ENCODE assay signal across 26 cellular contexts in the genomic region with DNA sequence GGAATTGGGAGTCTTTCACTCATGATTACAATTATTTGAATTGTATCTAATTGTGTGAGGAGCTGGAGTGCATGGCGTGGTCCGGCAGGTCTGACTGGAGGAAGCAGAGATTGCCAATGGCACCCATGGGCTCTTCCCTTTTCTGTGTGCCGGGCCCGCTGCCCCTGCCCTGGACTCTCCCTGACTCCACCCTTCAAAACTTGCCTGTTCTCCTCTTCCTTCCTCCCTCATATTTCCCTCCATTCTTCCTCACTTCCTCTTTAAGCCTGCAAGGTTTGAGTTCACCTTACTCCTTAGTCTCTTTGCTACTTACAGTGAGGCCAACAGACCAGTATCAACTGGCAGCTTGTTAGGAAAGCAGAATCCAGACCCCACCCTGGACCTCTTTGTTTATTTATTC. TPM values are rescaled to one million over a fixed set of nuclear protein-coding genes. Genes with fewer than 3 reads are reported as not detected.
A peak's percentile ranks its signal among the peaks of the same experiment; 100 is the strongest.
DNase-seq lines count a peak whose midpoint lies in the region; ATAC-seq, FAIRE-seq and TF ChIP-seq lines count a peak whose summit lies in the region.
"Had no signal": no experiment of that assay in that cellular context is flagged by ENCODE, and none has a peak within 500 bp of the region (broad histone marks: within the 10 kb centered on the region; RNA-seq: fewer than 3 reads in every experiment).

No MANE protein-coding gene starts in this region.

- no peak overlapping the region for H2AFZ ChIP-seq in HepG2 (ENCODE audit: low read length)

- in situ Hi-C loops in KBM-7 (cut with MboI; ENCODE audit: low pct_unique_long_range_greater_than_20kb, low sequenced_read_pairs) (no loop called here), HepG2 (cut with HindIII; ENCODE audit: extremely low pct_ligation_motif_present, low pct_unique_long_range_greater_than_20kb) (loop anchor here (10.0 kb wide), 1 partner anchor 125 kb away; no protein-coding TSS in a partner anchor)

- H3K36me3 ChIP-seq in HepG2 (replicated peaks in 1 of 2; ENCODE audit: control insufficient read depth in 1 of 2, insufficient read depth in 2 of 2, low read length in 2 of 2): no peaks in the 10 kb centered on the region
- H3K36me3 ChIP-seq: SJSA1, stomach, tibial nerve had no signal

- TF ChIP-seq RAD21 in HepG2 (CRISPR knock-in tag; IDR thresholded peaks at IDR 0.05): no peak

- H3K9me3 ChIP-seq in HepG2 (ENCODE audit: low read length): peaks cover 13% of the 10 kb centered on the region

- TF ChIP-seq CTCF in osteocyte (IDR thresholded peaks at IDR 0.05) (no peak), HepG2 (CRISPR knock-in tag; IDR thresholded peaks at IDR 0.05) (no peak)

- H3K36me3 Mint-ChIP-seq in osteocyte (ENCODE audit: unreplicated experiment): peaks cover 8% of the 10 kb centered on the region
- H3K36me3 Mint-ChIP-seq: memory B cell had no signal

- H3K79me2 ChIP-seq in HepG2 (ENCODE audit: insufficient read depth, low read length): no peaks in the 10 kb centered on the region

- peaks cover 18% of the 10 kb centered on the region for H3K4me1 Mint-ChIP-seq in osteocyte (ENCODE audit: unreplicated experiment)

- no peak for TF ChIP-seq POLR2A in HepG2 (IDR thresholded peaks at IDR 0.05; ENCODE audit: insufficient read depth in 1 of 2, low read depth in 2 of 2, low read length in 2 of 2)

- CTCF ChIA-PET in HepG2 (lab: Yijun Ruan, JAX; ENCODE audit: low intra/inter-chr PET ratio, low total read pairs): no interaction called here

- no TSS peak for BruUV-seq in HepG2 (replicated peaks; lab: Mats Ljungman, UMichigan)

- peaks cover 32% of the 10 kb centered on the region for H3K4me1 ChIP-seq in HepG2 (ENCODE audit: insufficient read depth, low read length)

- no peak for FAIRE-seq in HepG2 (lab: Jason Lieb, UNC)
- FAIRE-seq: keratinocyte had no signal

- TF ChIP-seq EP300 in HepG2 (IDR thresholded peaks at IDR 0.05; ENCODE audit: low read depth in 2 of 2, low read length in 2 of 2): no peak
- no peak for TF ChIP-seq EP300 in HepG2 (CRISPR knock-in tag; IDR thresholded peaks at IDR 0.05; ENCODE audit: borderline replicate concordance)

- no peak for ATAC-seq in GM21825 (IDR thresholded peaks at IDR 0.05; ENCODE audit: unreplicated experiment)
- no peak for ATAC-seq in HG03439 (IDR thresholded peaks at IDR 0.05; ENCODE audit: unreplicated experiment)
- no peak for ATAC-seq in HepG2
- ATAC-seq: activated naive CD4-positive, alpha-beta T cell treated with anti-CD3 and anti-CD28 coated beads, Interleukin-2, amount 50 U/mL, for 72 hours; CD8-positive, alpha-beta T cell had no signal

- POLR2A ChIA-PET in HepG2 (lab: Yijun Ruan, JAX): no interaction called here

- H3K27me3 ChIP-seq in HepG2 (ENCODE audit: control insufficient read depth in 1 of 2, insufficient read depth in 2 of 2, low read length in 2 of 2): no peaks in the 10 kb centered on the region
- H3K27me3 ChIP-seq: SJSA1, stomach, tibial nerve had no signal

- H3K27me3 Mint-ChIP-seq in osteocyte (ENCODE audit: unreplicated experiment): peaks cover 9% of the 10 kb centered on the region

- peak overlapping the region; percentile 29 for H3K27ac Mint-ChIP-seq in osteocyte (ENCODE audit: unreplicated experiment)
- H3K27ac Mint-ChIP-seq: activated CD4-positive, alpha-beta T cell treated with anti-CD3 and anti-CD28 coated beads, Interleukin-2, amount 10 ng/mL, durations not matched to agents 7 days and 5 days; activated naive CD4-positive, alpha-beta T cell treated with anti-CD3 and anti-CD28 coated beads, Interleukin-2, amount 50 U/mL, for 72 hours; CD8-positive, alpha-beta T cell; memory B cell had no signal

- 94% methylated on average over 4 of the region's 4 CpGs for WGBS in HepG2 (ENCODE audit: low lambda C conversion rate)

- H3K27ac ChIP-seq in HepG2 (ENCODE audit: extremely low read length, insufficient read depth, low read length): no peak overlapping the region
- H3K27ac ChIP-seq: VCaP had no signal

- no peak overlapping the region for H3K4me3 ChIP-seq in HepG2 (replicated peaks in 1 of 3; ENCODE audit: insufficient read depth in 1 of 3, low read depth in 2 of 3, low read length in 3 of 3)
- H3K4me3 ChIP-seq: SJSA1, stomach, tibial nerve had no signal

- intact Hi-C loops in HepG2 (cut with micrococcal nuclease; ENCODE audit: unreplicated experiment): loop anchor here (2.0 kb wide), 1 partner anchor 47 kb away; no protein-coding TSS in a partner anchor

- H4K20me1 ChIP-seq in HepG2 (ENCODE audit: insufficient read depth, low read length): no peaks in the 10 kb centered on the region

- peaks cover 13% of the 10 kb centered on the region for H3K9me3 Mint-ChIP-seq in osteocyte (ENCODE audit: unreplicated experiment)

- H3K4me2 ChIP-seq in HepG2 (ENCODE audit: low read depth, low read length): no peak overlapping the region

- no peak overlapping the region for H3K9ac ChIP-seq in HepG2 (ENCODE audit: insufficient read depth, low read depth, low read length)

- DNase-seq in KBM-7 (peak; percentile 70), MV-4-11 (lab: John Stamatoyannopoulos, UW) (peak; percentile 61), UCSD-AML1 (lab: John Stamatoyannopoulos, UW; ENCODE audit: unreplicated experiment) (peak; percentile 28), osteocyte (ENCODE audit: extremely low spot score, unreplicated experiment) (no peak), mesenteric fat pad (ENCODE audit: low spot score) (no peak), HepG2 (ENCODE audit: low spot score) (no peak)
- DNase-seq: activated CD4-positive, alpha-beta T cell treated with anti-CD3 and anti-CD28 coated beads, Interleukin-2, amount 10 ng/mL, durations not matched to agents 7 days and 5 days; CD8-positive, alpha-beta T cell; cerebellar nuclear complex; DMS53; foreskin melanocyte; GDM1; NCI-H1436; NCI-H510A; nucleus accumbens; stomach had no signal

- H3K4me3 Mint-ChIP-seq in osteocyte (ENCODE audit: unreplicated experiment): no peak overlapping the region
- H3K4me3 Mint-ChIP-seq: activated CD4-positive, alpha-beta T cell treated with anti-CD3 and anti-CD28 coated beads, Interleukin-2, amount 10 ng/mL, durations not matched to agents 7 days and 5 days; CD8-positive, alpha-beta T cell; memory B cell; T-helper 1 cell treated with Interleukin-12 subunit alpha and Interleukin-12 subunit beta and Interleukin-4 antibody, amounts not matched to agents 30 μg/mL and 1 μg/mL, for 36 hours had no signal

TF ChIP-seq in HepG2, 621 proteins besides CTCF, POLR2A, EP300 and RAD21 (continues in another document):
- no peak for TF ChIP-seq ARNT2 (CRISPR knock-in tag; IDR thresholded peaks at IDR 0.05; ENCODE audit: low read depth)
- no peak for TF ChIP-seq ELF1 (CRISPR knock-in tag; IDR thresholded peaks at IDR 0.05)
- no peak for TF ChIP-seq ISL2 (CRISPR knock-in tag; IDR thresholded peaks at IDR 0.05)

RNA-seq across cellular contexts. Expression of gene STBD1, which starts 6.5 kb away (rescaled TPM):
- total RNA-seq in osteocyte (2.4 TPM in 2 replicates), mesenteric fat pad (34.7 TPM), HepG2 (2016; rRNA removed; fragmentation: Illumina TruSeq; extraction: Trizol) (3.5 and 4.3 TPM in 2 replicates)
- 1.0 and 1.1 TPM in 2 replicates for total RNA-seq in HepG2 (2016; cell fraction: cytosol; rRNA removed; fragmentation: Illumina TruSeq; extraction: Trizol; ENCODE audit: low read depth)
- 4.2 and 4.3 TPM in 2 replicates for total RNA-seq in HepG2 (2016; cell fraction: insoluble cytoplasmic fraction; rRNA removed; fragmentation: Illumina TruSeq; extraction: Trizol)
- 2.4 and 2.7 TPM in 2 replicates for total RNA-seq in HepG2 (2016; cell fraction: membrane; rRNA removed; fragmentation: Illumina TruSeq; extraction: Trizol)
- total RNA-seq in HepG2 (2016; cell fraction: nucleus; rRNA removed; fragmentation: Illumina TruSeq; extraction: Trizol): 3.8 and 4.3 TPM in 2 replicates
- 2.8 and 4.9 TPM in 2 replicates for polyA plus RNA-seq in HepG2 (2011; rRNA removed)
- polyA plus RNA-seq in HepG2 (2011; cell fraction: cytosol; rRNA removed): 3.9 and 4.1 TPM in 2 replicates
- polyA plus RNA-seq in HepG2 (2011; cell fraction: nucleus; rRNA removed): 1.3 and 2.3 TPM in 2 replicates
- polyA plus RNA-seq in HepG2 (2012): 9.6 and 14.4 TPM in 2 replicates
- polyA plus RNA-seq in HepG2 (2016; cell fraction: cytosol; fragmentation: Illumina TruSeq; extraction: Trizol; ENCODE audit: low read depth): 0.35 and 0.55 TPM in 2 replicates
- polyA plus RNA-seq in HepG2 (2016; cell fraction: insoluble cytoplasmic fraction; fragmentation: Illumina TruSeq; extraction: Trizol; ENCODE audit: low read depth): 1.5 and 3.0 TPM in 2 replicates
- polyA plus RNA-seq in HepG2 (2016; cell fraction: membrane; fragmentation: Illumina TruSeq; extraction: Trizol; ENCODE audit: low read depth): 0.88 and 1.2 TPM in 2 replicates
- polyA plus RNA-seq in HepG2 (2016; cell fraction: nucleus; fragmentation: Illumina TruSeq; extraction: Trizol; ENCODE audit: insufficient read depth, low read depth): 2.0 and 3.1 TPM in 2 replicates
- polyA minus RNA-seq in HepG2 (2011; rRNA and poly(A)+ RNA removed; ENCODE audit: low replicate concordance): 2.0 and 7.2 TPM in 2 replicates
- polyA minus RNA-seq in HepG2 (2011; cell fraction: cytosol; rRNA and poly(A)+ RNA removed): 1.8 and 7.7 TPM in 2 replicates
- 1.9 and 3.1 TPM in 2 replicates for polyA minus RNA-seq in HepG2 (2011; cell fraction: nucleus; rRNA and poly(A)+ RNA removed)
- total RNA-seq: CD8-positive, alpha-beta T cell had no signal

RNA-seq across cellular contexts. Expression of gene FAM47E, which starts 48.5 kb away (rescaled TPM):
- total RNA-seq in osteocyte (0.55 and 0.70 TPM in 2 replicates), mesenteric fat pad (3.3 TPM), HepG2 (2016; rRNA removed; fragmentation: Illumina TruSeq; extraction: Trizol) (0.29 and 0.33 TPM in 2 replicates)
- 0.30 TPM in 1 of 2 replicates, not detected in the other for total RNA-seq in HepG2 (2016; cell fraction: cytosol; rRNA removed; fragmentation: Illumina TruSeq; extraction: Trizol; ENCODE audit: low read depth)
- total RNA-seq in HepG2 (2016; cell fraction: insoluble cytoplasmic fraction; rRNA removed; fragmentation: Illumina TruSeq; extraction: Trizol): 0.37 and 0.65 TPM in 2 replicates
- total RNA-seq in HepG2 (2016; cell fraction: membrane; rRNA removed; fragmentation: Illumina TruSeq; extraction: Trizol): 0.25 and 0.41 TPM in 2 replicates
- total RNA-seq in HepG2 (2016; cell fraction: nucleus; rRNA removed; fragmentation: Illumina TruSeq; extraction: Trizol): 0.31 and 0.50 TPM in 2 replicates
- polyA plus RNA-seq in HepG2 (2011; rRNA removed): 0.60 and 0.66 TPM in 2 replicates
- polyA plus RNA-seq in HepG2 (2011; cell fraction: cytosol; rRNA removed): 0.24 and 0.50 TPM in 2 replicates
- 0.06 and 1.5 TPM in 2 replicates for polyA plus RNA-seq in HepG2 (2011; cell fraction: nucleus; rRNA removed)
- polyA plus RNA-seq in HepG2 (2012): 1.2 and 1.8 TPM in 2 replicates
- 0.27 and 0.29 TPM in 2 replicates for polyA plus RNA-seq in HepG2 (2016; cell fraction: cytosol; fragmentation: Illumina TruSeq; extraction: Trizol; ENCODE audit: low read depth)
- polyA plus RNA-seq in HepG2 (2016; cell fraction: insoluble cytoplasmic fraction; fragmentation: Illumina TruSeq; extraction: Trizol; ENCODE audit: low read depth): 0.29 and 0.50 TPM in 2 replicates
- polyA plus RNA-seq in HepG2 (2016; cell fraction: membrane; fragmentation: Illumina TruSeq; extraction: Trizol; ENCODE audit: low read depth): not detected in 2 replicates
- polyA plus RNA-seq in HepG2 (2016; cell fraction: nucleus; fragmentation: Illumina TruSeq; extraction: Trizol; ENCODE audit: insufficient read depth, low read depth): 0.44 TPM in 1 of 2 replicates, not detected in the other
- 0.02 TPM in 1 of 2 replicates, not detected in the other for polyA minus RNA-seq in HepG2 (2011; rRNA and poly(A)+ RNA removed; ENCODE audit: low replicate concordance)
- 0.69 TPM in 1 of 2 replicates, not detected in the other for polyA minus RNA-seq in HepG2 (2011; cell fraction: cytosol; rRNA and poly(A)+ RNA removed)
- 1.5 and 1.9 TPM in 2 replicates for polyA minus RNA-seq in HepG2 (2011; cell fraction: nucleus; rRNA and poly(A)+ RNA removed)
- total RNA-seq: activated naive CD4-positive, alpha-beta T cell treated with anti-CD3 and anti-CD28 coated beads, Interleukin-2, amount 50 U/mL, for 72 hours; HT1080; SJSA1 had no signal

Comparison
In these comparisons a context has a peak if more than half of its experiments do, and no peak if none do; other contexts are left out.
1. DNase-seq: peak in KBM-7 (single experiment), MV-4-11 (single experiment) and UCSD-AML1 (single experiment); none in osteocyte (single experiment), mesenteric fat pad (single experiment) and HepG2 (single experiment).